Comparison of ENCODE assay signal across 15 cellular contexts in genomic region chr11:126857860-126858808, GRCh38.
DNase-seq lines count a peak whose midpoint lies in the region; ATAC-seq, FAIRE-seq and TF ChIP-seq lines count a peak whose summit lies in the region.
"Had no signal": no experiment of that assay in that cellular context is flagged by ENCODE, and none has a peak within 500 bp of the region (broad histone marks: within the 10 kb centered on the region; RNA-seq: fewer than 3 reads in every experiment).

No MANE protein-coding gene starts in this region.

- H3K27me3 Mint-ChIP-seq in activated naive CD4-positive, alpha-beta T cell treated with anti-CD3 and anti-CD28 coated beads for 36 hours (ENCODE audit: low read depth) = no peaks in the 10 kb centered on the region

- FAIRE-seq in RCC 7860 (lab: Jason Lieb, UNC) = no peak
- FAIRE-seq: G401.6 had no signal

- no peaks in the 10 kb centered on the region for H3K9me3 Mint-ChIP-seq in activated naive CD4-positive, alpha-beta T cell treated with anti-CD3 and anti-CD28 coated beads for 36 hours

- peak; percentile 19 for DNase-seq in BE2C
- DNase-seq in NCI-H146 treated with DMSO at 0.1 percent for 48 hours (lab: John Stamatoyannopoulos, UW; ENCODE audit: unreplicated experiment) = peak; percentile 78
- peak; percentile 89 for DNase-seq in NCI-H82 (lab: John Stamatoyannopoulos, UW)
- peak; percentile 5 for DNase-seq in fibroblast of mammary gland (ENCODE audit: low read depth)
- no peak for DNase-seq in RCC 7860 (ENCODE audit: low spot score)
- DNase-seq in activated naive CD4-positive, alpha-beta T cell treated with anti-CD3 and anti-CD28 coated beads for 36 hours = no peak
- DNase-seq: activated effector memory CD4-positive, alpha-beta T cell treated with anti-CD3 and anti-CD28 coated beads, Interleukin-2, amount 50 U/mL, for 16 hours; erythroblast; psoas muscle; stimulated activated naive B cell treated with anti-CD40 and anti-IgM and Interleukin-4, amounts not matched to agents 10 μg/mL and 1 μg/mL and 100 μg/mL, for 72 hours; T-helper 1 cell had no signal

- ATAC-seq in HG03097 (IDR thresholded peaks at IDR 0.05; ENCODE audit: low FRiP score, unreplicated experiment) (no peak), HG02623 (IDR thresholded peaks at IDR 0.05; ENCODE audit: unreplicated experiment) (no peak)
- ATAC-seq: psoas muscle; stimulated activated naive B cell treated with anti-CD40 and anti-IgM and Interleukin-4, amounts not matched to agents 10 μg/mL and 1 μg/mL and 100 μg/mL, for 72 hours had no signal

- H3K4me3 ChIP-seq in BE2C (ENCODE audit: low read depth, low read length) (no peak overlapping the region), fibroblast of mammary gland (ENCODE audit: control insufficient read depth, low read depth, low read length) (no peak overlapping the region)
- H3K4me3 ChIP-seq: psoas muscle, vagina had no signal

- peaks cover 3% of the 10 kb centered on the region; the same call in 1 of the 2 replicates for H3K27me3 ChIP-seq in BE2C
- H3K27me3 ChIP-seq: vagina had no signal

- no peak overlapping the region for H3K27ac Mint-ChIP-seq in activated naive CD4-positive, alpha-beta T cell treated with anti-CD3 and anti-CD28 coated beads for 36 hours
- H3K27ac Mint-ChIP-seq: stimulated activated naive B cell treated with anti-CD40 and anti-IgM and Interleukin-4, amounts not matched to agents 10 μg/mL and 1 μg/mL and 100 μg/mL, for 72 hours had no signal

- H3K4me1 Mint-ChIP-seq in activated naive CD4-positive, alpha-beta T cell treated with anti-CD3 and anti-CD28 coated beads for 36 hours (ENCODE audit: low read depth) = no peaks in the 10 kb centered on the region

- no peaks in the 10 kb centered on the region for H3K36me3 ChIP-seq in BE2C
- H3K36me3 ChIP-seq: vagina had no signal

- TF ChIP-seq CTCF in BE2C (IDR thresholded peaks at IDR 0.05; ENCODE audit: low read depth, low read length) = no peak
- no peak for TF ChIP-seq CTCF in fibroblast of mammary gland (conservative IDR thresholded peaks at IDR 0.05; ENCODE audit: control insufficient read depth, insufficient read depth, low read depth, low read length)

- H3K4me1 ChIP-seq in BE2C = no peaks in the 10 kb centered on the region
- H3K4me1 ChIP-seq: psoas muscle, vagina had no signal

- no peaks in the 10 kb centered on the region for H3K9me3 ChIP-seq in BE2C
- H3K9me3 ChIP-seq: psoas muscle, vagina had no signal

- intact Hi-C loops in activated naive CD4-positive, alpha-beta T cell treated with anti-CD3 and anti-CD28 coated beads for 36 hours (cut with micrococcal nuclease) = no loop called here

- CTCF ChIA-PET in activated naive CD4-positive, alpha-beta T cell treated with anti-CD3 and anti-CD28 coated beads for 36 hours (lab: Charles Lee) = no interaction called here

- no peak overlapping the region for H3K4me3 Mint-ChIP-seq in activated naive CD4-positive, alpha-beta T cell treated with anti-CD3 and anti-CD28 coated beads for 36 hours
- H3K4me3 Mint-ChIP-seq: stimulated activated naive B cell treated with anti-CD40 and anti-IgM and Interleukin-4, amounts not matched to agents 10 μg/mL and 1 μg/mL and 100 μg/mL, for 72 hours had no signal

- H3K36me3 Mint-ChIP-seq in activated naive CD4-positive, alpha-beta T cell treated with anti-CD3 and anti-CD28 coated beads for 36 hours (ENCODE audit: low read depth) = no peaks in the 10 kb centered on the region
- H3K36me3 Mint-ChIP-seq: stimulated activated naive B cell treated with anti-CD40 and anti-IgM and Interleukin-4, amounts not matched to agents 10 μg/mL and 1 μg/mL and 100 μg/mL, for 72 hours had no signal

Comparison
In these comparisons a context has a peak if more than half of its experiments do, and no peak if none do; other contexts are left out.
1. DNase-seq: peak in BE2C (single experiment), NCI-H146 treated with DMSO at 0.1 percent for 48 hours (single experiment), NCI-H82 (single experiment) and fibroblast of mammary gland (single experiment); none in RCC 7860 (single experiment) and activated naive CD4-positive, alpha-beta T cell treated with anti-CD3 and anti-CD28 coated beads for 36 hours (single experiment).